In the genomic region with DNA sequence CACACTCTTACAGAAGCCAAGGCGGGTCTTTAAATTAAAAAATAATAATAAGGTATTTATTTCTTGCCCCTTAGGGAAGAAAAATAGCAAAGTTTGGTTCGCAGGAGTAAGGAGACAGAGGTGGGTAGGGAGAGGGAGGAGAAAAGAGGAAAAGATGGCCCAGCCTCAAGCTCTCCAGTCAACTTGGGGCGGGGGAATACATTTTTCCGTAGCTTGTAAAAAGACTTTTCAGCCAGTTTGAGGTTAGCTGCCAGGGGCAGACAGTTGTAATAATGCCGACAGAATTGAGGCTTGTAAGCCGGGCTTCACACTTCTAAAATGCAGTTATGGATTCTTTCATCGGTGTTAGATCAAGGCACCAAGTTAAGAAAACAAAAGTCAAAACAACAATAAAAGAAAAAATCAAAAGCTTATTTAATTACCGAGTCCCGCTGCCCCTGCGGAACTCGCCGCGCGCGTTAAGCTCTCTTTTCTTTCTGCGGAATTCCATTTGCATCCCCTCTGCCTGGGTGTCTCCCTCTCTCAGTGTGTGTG, we compare ENCODE assay signal across 12 cellular contexts. TPM values are rescaled to one million over a fixed set of nuclear protein-coding genes. Genes with fewer than 3 reads are reported as not detected.
DNase-seq lines count a peak whose midpoint lies in the region; TF ChIP-seq lines count a peak whose summit lies in the region.
"Had no signal": no experiment of that assay in that cellular context is flagged by ENCODE, and none has a peak within 500 bp of the region (broad histone marks: within the 10 kb centered on the region; RNA-seq: fewer than 3 reads in every experiment).

No MANE protein-coding gene starts in this region.

- WGBS in suprapubic skin, result 24% methylated on average over 16 of the region's 16 CpGs

- peaks cover 30% of the 10 kb centered on the region for H3K4me1 Mint-ChIP-seq in activated naive CD4-positive, alpha-beta T cell treated with anti-CD3 and anti-CD28 coated beads, Interleukin-2, amount 50 U/mL, for 24 hours
- peaks cover 25% of the 10 kb centered on the region for H3K4me1 Mint-ChIP-seq in activated CD4-positive, alpha-beta memory T cell treated with anti-CD3 and anti-CD28 coated beads for 36 hours (ENCODE audit: low read depth)
- peaks cover 37% of the 10 kb centered on the region for H3K4me1 Mint-ChIP-seq in mesothelial cell of epicardium

- H3K9me3 Mint-ChIP-seq in activated naive CD4-positive, alpha-beta T cell treated with anti-CD3 and anti-CD28 coated beads, Interleukin-2, amount 50 U/mL, for 24 hours, result no peaks in the 10 kb centered on the region
- no peaks in the 10 kb centered on the region for H3K9me3 Mint-ChIP-seq in activated CD4-positive, alpha-beta memory T cell treated with anti-CD3 and anti-CD28 coated beads for 36 hours
- H3K9me3 Mint-ChIP-seq in mesothelial cell of epicardium, result no peaks in the 10 kb centered on the region
- H3K9me3 Mint-ChIP-seq: dendritic cell treated with granulocyte-macrophage colony-stimulating factor and Interleukin-4, amounts not matched to agents 40 ng/mL and 50 ng/mL, for 4 days had no signal

- peak overlapping the region; percentile 30 for H3K27ac Mint-ChIP-seq in activated naive CD4-positive, alpha-beta T cell treated with anti-CD3 and anti-CD28 coated beads, Interleukin-2, amount 50 U/mL, for 24 hours
- no peak overlapping the region for H3K27ac Mint-ChIP-seq in activated CD4-positive, alpha-beta memory T cell treated with anti-CD3 and anti-CD28 coated beads for 36 hours
- H3K27ac Mint-ChIP-seq in mesothelial cell of epicardium, result peak overlapping the region; percentile 80
- H3K27ac Mint-ChIP-seq: dendritic cell treated with granulocyte-macrophage colony-stimulating factor and Interleukin-4, amounts not matched to agents 40 ng/mL and 50 ng/mL, for 4 days had no signal

- TF ChIP-seq CTCF in mesothelial cell of epicardium (IDR thresholded peaks at IDR 0.05; ENCODE audit: unreplicated experiment) (no peak), suprapubic skin (IDR thresholded peaks at IDR 0.05) (no peak), GM10248 (IDR thresholded peaks at IDR 0.05; ENCODE audit: control extremely low read depth, extremely low read depth, low read depth, missing control alignments) (no peak)

- peak overlapping the region; percentile 28 for H3K4me3 Mint-ChIP-seq in activated naive CD4-positive, alpha-beta T cell treated with anti-CD3 and anti-CD28 coated beads, Interleukin-2, amount 50 U/mL, for 24 hours
- H3K4me3 Mint-ChIP-seq in activated CD4-positive, alpha-beta memory T cell treated with anti-CD3 and anti-CD28 coated beads for 36 hours, result peak overlapping the region; percentile 45
- H3K4me3 Mint-ChIP-seq in mesothelial cell of epicardium, result peak overlapping the region; percentile 71
- H3K4me3 Mint-ChIP-seq: dendritic cell treated with granulocyte-macrophage colony-stimulating factor and Interleukin-4, amounts not matched to agents 40 ng/mL and 50 ng/mL, for 4 days had no signal

- TF ChIP-seq POLR2A in suprapubic skin (IDR thresholded peaks at IDR 0.05), result no peak

- CTCF ChIA-PET in activated CD4-positive, alpha-beta memory T cell treated with anti-CD3 and anti-CD28 coated beads for 36 hours (lab: Charles Lee), result interaction anchor here (1.1 to 2.4 kb wide), 6 partner anchors 32 to 92 kb away, joined by 3 to 8 read pairs (median 6); no protein-coding TSS in a partner anchor
- CTCF ChIA-PET in GM10248 (lab: Yijun Ruan, JAX), result interaction anchor here (0.8 to 2.2 kb wide), 5 partner anchors 8 to 679 kb away, joined by 3 to 9 read pairs (median 4); no protein-coding TSS in a partner anchor

- no peaks in the 10 kb centered on the region for H3K9me3 ChIP-seq in suprapubic skin
- H3K9me3 ChIP-seq: heart right ventricle, mucosa of descending colon had no signal

- no peaks in the 10 kb centered on the region for H3K36me3 Mint-ChIP-seq in activated naive CD4-positive, alpha-beta T cell treated with anti-CD3 and anti-CD28 coated beads, Interleukin-2, amount 50 U/mL, for 24 hours
- H3K36me3 Mint-ChIP-seq in activated CD4-positive, alpha-beta memory T cell treated with anti-CD3 and anti-CD28 coated beads for 36 hours, result peaks cover 2% of the 10 kb centered on the region
- no peaks in the 10 kb centered on the region for H3K36me3 Mint-ChIP-seq in mesothelial cell of epicardium

- H3K27ac ChIP-seq in suprapubic skin, result no peak overlapping the region
- H3K27ac ChIP-seq: heart right ventricle, HL-60 had no signal

- peak overlapping the region; percentile 31 for H3K4me3 ChIP-seq in suprapubic skin
- H3K4me3 ChIP-seq: mucosa of descending colon had no signal

- H3K27me3 Mint-ChIP-seq in activated naive CD4-positive, alpha-beta T cell treated with anti-CD3 and anti-CD28 coated beads, Interleukin-2, amount 50 U/mL, for 24 hours, result peaks cover 57% of the 10 kb centered on the region
- H3K27me3 Mint-ChIP-seq in activated CD4-positive, alpha-beta memory T cell treated with anti-CD3 and anti-CD28 coated beads for 36 hours, result peaks cover 78% of the 10 kb centered on the region
- peaks cover 96% of the 10 kb centered on the region for H3K27me3 Mint-ChIP-seq in mesothelial cell of epicardium (ENCODE audit: low read depth)

- intact Hi-C loops in activated CD4-positive, alpha-beta memory T cell treated with anti-CD3 and anti-CD28 coated beads for 36 hours (cut with micrococcal nuclease), result loop anchor here (5.0 kb wide), 1 partner anchor 75 kb away; a partner anchor contains a TSS

- H3K4me1 ChIP-seq in suprapubic skin, result peaks cover 46% of the 10 kb centered on the region

- no peak for TF ChIP-seq EP300 in suprapubic skin (IDR thresholded peaks at IDR 0.05)

- peaks cover 99% of the 10 kb centered on the region for H3K27me3 ChIP-seq in suprapubic skin

- H3K36me3 ChIP-seq in suprapubic skin, result no peaks in the 10 kb centered on the region
- H3K36me3 ChIP-seq: heart right ventricle had no signal

- POLR2A ChIA-PET in activated CD4-positive, alpha-beta memory T cell treated with anti-CD3 and anti-CD28 coated beads for 36 hours (lab: Charles Lee), result no interaction called here
- POLR2A ChIA-PET in GM10248 (lab: Yijun Ruan, JAX), result no interaction called here

- DNase-seq in activated naive CD4-positive, alpha-beta T cell treated with anti-CD3 and anti-CD28 coated beads, Interleukin-2, amount 50 U/mL, for 16 hours, result no peak
- DNase-seq in activated CD4-positive, alpha-beta memory T cell treated with anti-CD3 and anti-CD28 coated beads for 36 hours, result no peak
- no peak for DNase-seq in mesothelial cell of epicardium (ENCODE audit: low spot score in 2 of 2, unreplicated experiment in 2 of 2)
- no peak for DNase-seq in suprapubic skin (ENCODE audit: low spot score in 2 of 2)
- no peak for DNase-seq in nucleus accumbens (lab: John Stamatoyannopoulos, UW)
- no peak for DNase-seq in NCI-H510A (lab: John Stamatoyannopoulos, UW)
- no peak for DNase-seq in GM10248 (ENCODE audit: extremely low spot score)
- DNase-seq: heart right ventricle had no signal

RNA-seq across cellular contexts. Expression of a gene that starts 0.5 kb away (rescaled TPM):
- not detected for total RNA-seq in activated CD4-positive, alpha-beta memory T cell treated with anti-CD3 and anti-CD28 coated beads for 36 hours
- 1.4 to 2.1 TPM (median 1.8 TPM) in 3 replicates for total RNA-seq in mesothelial cell of epicardium
- total RNA-seq in suprapubic skin, result not detected
- total RNA-seq: heart right ventricle had no signal

RNA-seq across cellular contexts. Expression of a gene that starts 42.2 kb away (rescaled TPM):
- total RNA-seq in activated CD4-positive, alpha-beta memory T cell treated with anti-CD3 and anti-CD28 coated beads for 36 hours, result not detected
- total RNA-seq in mesothelial cell of epicardium (6.9 to 7.7 TPM (median 7.5 TPM) in 3 replicates), suprapubic skin (under 1 TPM in 1 of 4 donors, not detected in 3; 0.17 TPM)
- total RNA-seq: heart right ventricle had no signal

RNA-seq across cellular contexts. Expression of a gene that starts 57.1 kb away (rescaled TPM):
- total RNA-seq in activated CD4-positive, alpha-beta memory T cell treated with anti-CD3 and anti-CD28 coated beads for 36 hours, result not detected
- 3.3 to 4.2 TPM (median 3.9 TPM) in 3 replicates for total RNA-seq in mesothelial cell of epicardium
- total RNA-seq in suprapubic skin, result 1 to 10 TPM in 1 of 4 donors, under 1 TPM in 2, not detected in 1; 0.34 to 1.2 (median 0.95) TPM
- total RNA-seq: heart right ventricle had no signal
